In the genomic region with DNA sequence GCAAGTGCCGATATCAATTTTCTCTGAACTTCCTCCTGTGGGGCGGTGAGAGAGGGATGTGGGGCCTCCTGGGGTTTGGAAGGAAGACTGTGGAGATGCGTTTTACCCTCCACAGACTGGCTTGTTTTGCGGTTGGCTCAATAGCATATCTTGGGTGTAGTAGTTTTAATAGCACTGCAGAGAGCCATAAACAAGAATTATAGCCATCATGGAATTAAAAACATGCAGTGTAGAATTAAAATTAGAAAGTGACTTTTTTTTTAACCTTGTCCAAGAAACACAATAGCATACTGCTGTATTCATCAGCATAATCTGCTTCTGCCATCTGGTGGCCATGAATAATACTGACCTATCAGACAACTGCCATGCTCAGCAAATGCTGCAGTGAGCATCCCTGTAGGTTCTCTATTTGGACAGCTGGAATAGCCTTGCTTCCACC, we compare ENCODE assay signal across 8 cellular contexts. TPM values are rescaled to one million over a fixed set of nuclear protein-coding genes. Genes with fewer than 3 reads are reported as not detected.
A peak's percentile ranks its signal among the peaks of the same experiment; 100 is the strongest.
DNase-seq lines count a peak whose midpoint lies in the region; ATAC-seq and TF ChIP-seq lines count a peak whose summit lies in the region.

No MANE protein-coding gene starts in this region.

- no peaks in the 10 kb centered on the region for H3K36me3 ChIP-seq in OCI-LY1 (ENCODE audit: insufficient read depth, low read length)
- H3K36me3 ChIP-seq in smooth muscle cell (ENCODE audit: low read depth) = no peaks in the 10 kb centered on the region

- H3K27me3 ChIP-seq in OCI-LY1 (ENCODE audit: insufficient read depth, low read length) (no peaks in the 10 kb centered on the region), right cardiac atrium (ENCODE audit: control insufficient read depth, insufficient read depth) (no peaks in the 10 kb centered on the region), smooth muscle cell (ENCODE audit: low read depth) (no peaks in the 10 kb centered on the region)

- peak; percentile 28 for DNase-seq in Jurkat, Clone E6-1 (ENCODE audit: low read depth, low spot score)
- peak in 35 of 56 donors; percentile 0 to 62 (median 8) for DNase-seq in amygdala (lab: John Stamatoyannopoulos, UW)
- no peak for DNase-seq in right cardiac atrium
- no peak for DNase-seq in smooth muscle cell (lab: John Stamatoyannopoulos, UW; ENCODE audit: unreplicated experiment)

- TF ChIP-seq CTCF in C4-2B (conservative IDR thresholded peaks at IDR 0.05) (peak; percentile 66), OCI-LY1 (IDR thresholded peaks at IDR 0.05; ENCODE audit: low read length) (peak; percentile 49; the same call in 1 of the 2 replicates), smooth muscle cell (IDR thresholded peaks at IDR 0.05; ENCODE audit: borderline replicate concordance, insufficient read depth, poor library complexity, severe bottlenecking) (peak; percentile 58)

- H4K20me1 ChIP-seq in OCI-LY1 (ENCODE audit: insufficient read depth, low read length) (no peaks in the 10 kb centered on the region), smooth muscle cell (ENCODE audit: low read depth) (no peaks in the 10 kb centered on the region)

- peak; percentile 82 for ATAC-seq in GM18861 (IDR thresholded peaks at IDR 0.05; ENCODE audit: unreplicated experiment)
- ATAC-seq in right cardiac atrium = peak; percentile 59 to 84
- ATAC-seq in HG02981 (IDR thresholded peaks at IDR 0.05; ENCODE audit: unreplicated experiment) = no peak

- H3K9me3 ChIP-seq in OCI-LY1 (ENCODE audit: low read length) (no peaks in the 10 kb centered on the region), right cardiac atrium (ENCODE audit: control insufficient read depth, low read length) (no peaks in the 10 kb centered on the region), smooth muscle cell (replicated peaks; ENCODE audit: low read depth) (no peaks in the 10 kb centered on the region)

- no peaks in the 10 kb centered on the region for H3K79me2 ChIP-seq in OCI-LY1 (ENCODE audit: insufficient read depth, low read length)
- no peaks in the 10 kb centered on the region for H3K79me2 ChIP-seq in smooth muscle cell (ENCODE audit: low read depth)

- H3K4me1 ChIP-seq in OCI-LY1 (ENCODE audit: insufficient read depth, low read length, severe bottlenecking) = no peaks in the 10 kb centered on the region
- H3K4me1 ChIP-seq in right cardiac atrium (ENCODE audit: control insufficient read depth, insufficient read depth, low read length) = no peaks in the 10 kb centered on the region
- no peaks in the 10 kb centered on the region for H3K4me1 ChIP-seq in smooth muscle cell (ENCODE audit: low read depth)

- no peak overlapping the region for H2AFZ ChIP-seq in OCI-LY1 (ENCODE audit: low read length)
- H2AFZ ChIP-seq in smooth muscle cell (ENCODE audit: low read depth) = no peak overlapping the region

- no peak overlapping the region for H3K4me3 ChIP-seq in Jurkat, Clone E6-1 (ENCODE audit: low read length)
- H3K4me3 ChIP-seq in OCI-LY1 (ENCODE audit: low read depth, low read length, poor library complexity, severe bottlenecking) (no peak overlapping the region), right cardiac atrium (ENCODE audit: low read length) (no peak overlapping the region), smooth muscle cell (no peak overlapping the region)

- H3K9ac ChIP-seq in OCI-LY1 (ENCODE audit: low read length) (no peak overlapping the region), smooth muscle cell (ENCODE audit: low read depth) (no peak overlapping the region)

- H3K4me2 ChIP-seq in OCI-LY1 (ENCODE audit: low read length) (no peak overlapping the region), smooth muscle cell (no peak overlapping the region)

- no peak overlapping the region for H3K27ac ChIP-seq in C4-2B
- H3K27ac ChIP-seq in OCI-LY1 (ENCODE audit: low read depth, low read length, poor library complexity, severe bottlenecking) = no peak overlapping the region
- H3K27ac ChIP-seq in right cardiac atrium (ENCODE audit: low read length) = no peak overlapping the region
- no peak overlapping the region for H3K27ac ChIP-seq in smooth muscle cell (ENCODE audit: low read depth)

- intact Hi-C loops in right cardiac atrium (cut with DNase I) = loop anchor here in 3 of 4 donors (2.0 to 10.0 kb wide), 4 partner anchors 155 to 448 kb away; no protein-coding TSS in a partner anchor

- H3F3A ChIP-seq in OCI-LY1 (ENCODE audit: insufficient read depth, low read length) (no peaks in the 10 kb centered on the region), smooth muscle cell (ENCODE audit: low read depth) (no peaks in the 10 kb centered on the region)

- WGBS in right cardiac atrium = 24% methylated on average over 4 of the region's 4 CpGs
- WGBS in smooth muscle cell (ENCODE audit: low lambda C conversion rate) = 66% methylated on average over 4 of the region's 4 CpGs

- H3K9me2 ChIP-seq in OCI-LY1 (ENCODE audit: low read depth, low read length) = no peaks in the 10 kb centered on the region

RNA-seq across cellular contexts. Expression of a gene that starts 47.3 kb away (rescaled TPM):
- 3.7 TPM for polyA plus RNA-seq in Jurkat, Clone E6-1 (2012; ENCODE audit: insufficient read depth, insufficient read length)
- 1 to 10 TPM; 6.6 to 9.1 (median 7.8) TPM for total RNA-seq in right cardiac atrium
- polyA plus RNA-seq in right cardiac atrium = 7.4 TPM
- 12.4 and 17.7 TPM in 2 replicates for total RNA-seq in smooth muscle cell
- polyA plus RNA-seq in smooth muscle cell = 9.8 and 10.8 TPM in 2 replicates

Comparison
In these comparisons a context has a peak if more than half of its experiments do, and no peak if none do; other contexts are left out.
1. DNase-seq: peak in Jurkat, Clone E6-1 (single experiment) and amygdala (35 of 56); none in right cardiac atrium (0 of 3) and smooth muscle cell (single experiment).
2. Peak in every context shown above with its lines, with median percentiles within 50 percentile points of each other: CTCF ChIP-seq.